Comparison of ENCODE assay signal across 12 cellular contexts in genomic region chr20:62941792-62942191, GRCh38. TPM values are rescaled to one million over a fixed set of nuclear protein-coding genes. Genes with fewer than 3 reads are reported as not detected.
"Had no signal": no experiment of that assay in that cellular context is flagged by ENCODE, and none has a peak within 500 bp of the region (broad histone marks: within the 10 kb centered on the region; RNA-seq: fewer than 3 reads in every experiment).

No MANE protein-coding gene starts in this region.

- DNase-seq: activated CD4-positive, alpha-beta T cell treated with anti-CD3 and anti-CD28 coated beads for 1 hour; activated CD8-positive, alpha-beta memory T cell treated with anti-CD3 and anti-CD28 coated beads for 24 hours; activated effector memory CD4-positive, alpha-beta T cell treated with Interleukin-2 at 50 U/mL for 16 hours; cortex of kidney; effector memory CD4-positive, alpha-beta T cell; SJCRH30; stimulated activated CD4-positive, alpha-beta T cell treated with anti-CD3 and anti-CD28 coated beads, Interleukin-4, amount 100 ng/mL, for 1 hour; SW 1271 had no signal

- H3K27me3 ChIP-seq: SJCRH30, upper lobe of right lung had no signal

- H3K9me3 ChIP-seq: SJCRH30, upper lobe of right lung had no signal

- H3K27ac ChIP-seq: epithelial cell of prostate, SJCRH30, upper lobe of right lung had no signal

- ATAC-seq: upper lobe of right lung had no signal

- H3K4me3 ChIP-seq: SJCRH30, upper lobe of right lung had no signal

RNA-seq across cellular contexts. Expression of gene SLC17A9, which starts 10.7 kb away (rescaled TPM):
- total RNA-seq: osteocyte had no signal
- polyA plus RNA-seq: neural cell had no signal
